ENCODE assay signal across 1 cellular context in the genomic region with DNA sequence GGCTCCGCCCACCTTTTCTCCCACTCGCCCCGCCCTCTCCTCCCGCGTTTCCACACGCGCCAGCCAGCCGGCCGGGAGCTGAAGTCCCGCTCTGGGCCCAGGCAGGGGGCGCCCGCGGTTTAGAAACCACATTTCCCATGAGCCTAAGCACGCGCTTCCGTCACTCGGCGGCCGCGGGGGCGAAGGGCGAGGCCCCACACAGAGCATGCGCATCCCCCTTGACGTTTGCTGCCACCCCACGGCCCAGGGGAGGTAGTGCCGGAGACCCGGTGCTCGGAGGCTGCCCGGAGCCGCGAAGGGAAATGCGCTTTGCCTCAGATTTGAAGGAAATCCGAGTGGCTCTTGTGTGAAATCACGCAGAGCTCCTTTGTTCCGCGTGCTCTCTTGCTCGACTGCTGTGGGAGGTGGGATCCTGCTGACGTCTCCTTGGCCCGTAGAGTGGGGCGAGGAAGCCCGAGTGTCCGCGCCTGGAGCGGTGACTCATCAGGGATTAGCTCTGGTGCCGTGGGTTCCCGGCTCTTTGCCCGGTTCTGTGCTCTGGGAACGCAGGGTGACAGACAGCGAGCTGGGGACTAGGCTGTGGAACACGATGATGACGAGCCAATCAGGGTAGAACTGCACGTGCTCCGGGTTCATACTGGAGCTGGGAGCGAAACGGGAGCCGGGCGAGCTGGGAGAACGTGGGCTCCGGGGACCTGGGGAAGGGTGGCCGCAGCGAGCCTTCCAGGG.
TF ChIP-seq lines count a peak whose summit lies in the region.

No MANE protein-coding gene starts in this region.

TF ChIP-seq in HepG2, 621 proteins besides CTCF, POLR2A, EP300 and RAD21 (continued from another document and continues in another):
- TF ChIP-seq, protein P1, sequence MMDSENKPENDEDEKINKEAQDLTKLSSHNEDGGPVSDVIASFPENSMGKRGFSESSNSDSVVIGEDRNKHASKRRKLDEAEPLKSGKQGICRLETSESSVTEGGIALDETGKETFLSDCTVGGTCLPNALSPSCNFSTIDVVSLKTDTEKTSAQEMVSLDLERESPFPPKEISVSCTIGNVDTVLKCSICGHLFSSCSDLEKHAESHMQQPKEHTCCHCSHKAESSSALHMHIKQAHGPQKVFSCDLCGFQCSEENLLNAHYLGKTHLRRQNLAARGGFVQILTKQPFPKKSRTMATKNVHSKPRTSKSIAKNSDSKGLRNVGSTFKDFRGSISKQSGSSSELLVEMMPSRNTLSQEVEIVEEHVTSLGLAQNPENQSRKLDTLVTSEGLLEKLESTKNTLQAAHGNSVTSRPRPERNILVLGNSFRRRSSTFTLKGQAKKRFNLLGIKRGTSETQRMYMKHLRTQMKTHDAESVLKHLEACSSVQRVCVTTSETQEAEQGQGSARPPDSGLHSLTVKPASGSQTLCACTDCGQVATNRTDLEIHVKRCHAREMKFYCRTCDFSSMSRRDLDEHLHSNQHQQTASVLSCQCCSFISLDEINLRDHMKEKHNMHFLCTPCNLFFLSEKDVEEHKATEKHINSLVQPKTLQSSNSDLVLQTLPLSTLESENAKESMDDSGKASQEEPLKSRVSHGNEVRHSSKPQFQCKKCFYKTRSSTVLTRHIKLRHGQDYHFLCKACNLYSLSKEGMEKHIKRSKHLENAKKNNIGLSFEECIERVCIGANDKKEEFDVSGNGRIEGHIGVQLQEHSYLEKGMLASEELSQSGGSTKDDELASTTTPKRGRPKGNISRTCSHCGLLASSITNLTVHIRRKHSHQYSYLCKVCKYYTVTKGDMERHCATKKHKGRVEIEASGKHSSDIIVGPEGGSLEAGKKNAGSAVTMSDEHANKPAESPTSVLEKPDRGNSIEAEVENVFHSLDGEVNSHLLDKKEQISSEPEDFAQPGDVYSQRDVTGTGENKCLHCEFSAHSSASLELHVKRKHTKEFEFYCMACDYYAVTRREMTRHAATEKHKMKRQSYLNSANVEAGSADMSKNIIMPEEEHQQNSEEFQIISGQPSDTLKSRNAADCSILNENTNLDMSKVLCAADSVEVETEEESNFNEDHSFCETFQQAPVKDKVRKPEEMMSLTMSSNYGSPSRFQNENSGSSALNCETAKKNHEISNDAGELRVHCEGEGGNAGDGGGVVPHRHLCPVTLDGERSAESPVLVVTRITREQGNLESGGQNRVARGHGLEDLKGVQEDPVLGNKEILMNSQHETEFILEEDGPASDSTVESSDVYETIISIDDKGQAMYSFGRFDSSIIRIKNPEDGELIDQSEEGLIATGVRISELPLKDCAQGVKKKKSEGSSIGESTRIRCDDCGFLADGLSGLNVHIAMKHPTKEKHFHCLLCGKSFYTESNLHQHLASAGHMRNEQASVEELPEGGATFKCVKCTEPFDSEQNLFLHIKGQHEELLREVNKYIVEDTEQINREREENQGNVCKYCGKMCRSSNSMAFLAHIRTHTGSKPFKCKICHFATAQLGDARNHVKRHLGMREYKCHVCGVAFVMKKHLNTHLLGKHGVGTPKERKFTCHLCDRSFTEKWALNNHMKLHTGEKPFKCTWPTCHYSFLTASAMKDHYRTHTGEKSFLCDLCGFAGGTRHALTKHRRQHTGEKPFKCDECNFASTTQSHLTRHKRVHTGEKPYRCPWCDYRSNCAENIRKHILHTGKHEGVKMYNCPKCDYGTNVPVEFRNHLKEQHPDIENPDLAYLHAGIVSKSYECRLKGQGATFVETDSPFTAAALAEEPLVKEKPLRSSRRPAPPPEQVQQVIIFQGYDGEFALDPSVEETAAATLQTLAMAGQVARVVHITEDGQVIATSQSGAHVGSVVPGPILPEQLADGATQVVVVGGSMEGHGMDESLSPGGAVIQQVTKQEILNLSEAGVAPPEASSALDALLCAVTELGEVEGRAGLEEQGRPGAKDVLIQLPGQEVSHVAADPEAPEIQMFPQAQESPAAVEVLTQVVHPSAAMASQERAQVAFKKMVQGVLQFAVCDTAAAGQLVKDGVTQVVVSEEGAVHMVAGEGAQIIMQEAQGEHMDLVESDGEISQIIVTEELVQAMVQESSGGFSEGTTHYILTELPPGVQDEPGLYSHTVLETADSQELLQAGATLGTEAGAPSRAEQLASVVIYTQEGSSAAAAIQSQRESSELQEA (CRISPR knock-in tag; IDR thresholded peaks at IDR 0.05; ENCODE audit: not compliant biosample characterization), result peak; percentile 77
- TF ChIP-seq ETV5 (CRISPR knock-in tag; IDR thresholded peaks at IDR 0.05; ENCODE audit: borderline replicate concordance) (peak; percentile 66), ZNF510 (CRISPR knock-in tag; IDR thresholded peaks at IDR 0.05; ENCODE audit: low read depth) (no peak), MAZ (IDR thresholded peaks at IDR 0.05; ENCODE audit: borderline replicate concordance, low read depth, low read length) (peak; percentile 83), MAZ (CRISPR knock-in tag; IDR thresholded peaks at IDR 0.05; ENCODE audit: low read depth) (peak; percentile 83), ZSCAN25 (CRISPR knock-in tag; IDR thresholded peaks at IDR 0.05) (peak; percentile 52; the same call in 1 of the 2 replicates), SALL2 (CRISPR knock-in tag; IDR thresholded peaks at IDR 0.05) (peak; percentile 44), POLR2G (IDR thresholded peaks at IDR 0.05; ENCODE audit: low read depth, low read length) (peak; percentile 94), SP5 (CRISPR knock-in tag; IDR thresholded peaks at IDR 0.05; ENCODE audit: borderline replicate concordance, low read depth) (peak; percentile 84), TMF1 (CRISPR knock-in tag; IDR thresholded peaks at IDR 0.05; ENCODE audit: low read depth) (no peak; the same call in 1 of the 2 replicates), CEBPB (IDR thresholded peaks at IDR 0.05; ENCODE audit: borderline replicate concordance, low read depth, low read length) (0 out of 2 replicates have a peak, but pooled peaks have one; percentile 1), TP53 (CRISPR knock-in tag; conservative IDR thresholded peaks at IDR 0.05) (peak; percentile 33; the same call in 1 of the 2 replicates), ZNF577 (CRISPR knock-in tag; IDR thresholded peaks at IDR 0.05; ENCODE audit: borderline replicate concordance, low read depth) (no peak)
- TF ChIP-seq, protein P2, sequence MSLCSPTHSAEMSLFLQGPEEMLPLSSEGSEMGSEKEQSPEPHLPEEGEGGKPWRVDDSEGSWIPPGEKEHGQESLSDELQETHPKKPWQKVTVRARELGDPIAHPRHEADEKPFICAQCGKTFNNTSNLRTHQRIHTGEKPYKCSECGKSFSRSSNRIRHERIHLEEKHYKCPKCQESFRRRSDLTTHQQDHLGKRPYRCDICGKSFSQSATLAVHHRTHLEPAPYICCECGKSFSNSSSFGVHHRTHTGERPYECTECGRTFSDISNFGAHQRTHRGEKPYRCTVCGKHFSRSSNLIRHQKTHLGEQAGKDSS (CRISPR knock-in tag; IDR thresholded peaks at IDR 0.05; ENCODE audit: borderline replicate concordance, low read depth), result 0 out of 2 replicates have a peak, but pooled peaks have one; percentile 58
- TF ChIP-seq, protein P3, sequence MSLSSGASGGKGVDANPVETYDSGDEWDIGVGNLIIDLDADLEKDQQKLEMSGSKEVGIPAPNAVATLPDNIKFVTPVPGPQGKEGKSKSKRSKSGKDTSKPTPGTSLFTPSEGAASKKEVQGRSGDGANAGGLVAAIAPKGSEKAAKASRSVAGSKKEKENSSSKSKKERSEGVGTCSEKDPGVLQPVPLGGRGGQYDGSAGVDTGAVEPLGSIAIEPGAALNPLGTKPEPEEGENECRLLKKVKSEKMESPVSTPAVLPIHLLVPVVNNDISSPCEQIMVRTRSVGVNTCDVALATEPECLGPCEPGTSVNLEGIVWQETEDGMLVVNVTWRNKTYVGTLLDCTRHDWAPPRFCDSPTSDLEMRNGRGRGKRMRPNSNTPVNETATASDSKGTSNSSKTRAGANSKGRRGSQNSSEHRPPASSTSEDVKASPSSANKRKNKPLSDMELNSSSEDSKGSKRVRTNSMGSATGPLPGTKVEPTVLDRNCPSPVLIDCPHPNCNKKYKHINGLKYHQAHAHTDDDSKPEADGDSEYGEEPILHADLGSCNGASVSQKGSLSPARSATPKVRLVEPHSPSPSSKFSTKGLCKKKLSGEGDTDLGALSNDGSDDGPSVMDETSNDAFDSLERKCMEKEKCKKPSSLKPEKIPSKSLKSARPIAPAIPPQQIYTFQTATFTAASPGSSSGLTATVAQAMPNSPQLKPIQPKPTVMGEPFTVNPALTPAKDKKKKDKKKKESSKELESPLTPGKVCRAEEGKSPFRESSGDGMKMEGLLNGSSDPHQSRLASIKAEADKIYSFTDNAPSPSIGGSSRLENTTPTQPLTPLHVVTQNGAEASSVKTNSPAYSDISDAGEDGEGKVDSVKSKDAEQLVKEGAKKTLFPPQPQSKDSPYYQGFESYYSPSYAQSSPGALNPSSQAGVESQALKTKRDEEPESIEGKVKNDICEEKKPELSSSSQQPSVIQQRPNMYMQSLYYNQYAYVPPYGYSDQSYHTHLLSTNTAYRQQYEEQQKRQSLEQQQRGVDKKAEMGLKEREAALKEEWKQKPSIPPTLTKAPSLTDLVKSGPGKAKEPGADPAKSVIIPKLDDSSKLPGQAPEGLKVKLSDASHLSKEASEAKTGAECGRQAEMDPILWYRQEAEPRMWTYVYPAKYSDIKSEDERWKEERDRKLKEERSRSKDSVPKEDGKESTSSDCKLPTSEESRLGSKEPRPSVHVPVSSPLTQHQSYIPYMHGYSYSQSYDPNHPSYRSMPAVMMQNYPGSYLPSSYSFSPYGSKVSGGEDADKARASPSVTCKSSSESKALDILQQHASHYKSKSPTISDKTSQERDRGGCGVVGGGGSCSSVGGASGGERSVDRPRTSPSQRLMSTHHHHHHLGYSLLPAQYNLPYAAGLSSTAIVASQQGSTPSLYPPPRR (CRISPR knock-in tag; IDR thresholded peaks at IDR 0.05; ENCODE audit: borderline replicate concordance), result no peak; the same call in none of the 2 replicates
- TF ChIP-seq, protein P4, sequence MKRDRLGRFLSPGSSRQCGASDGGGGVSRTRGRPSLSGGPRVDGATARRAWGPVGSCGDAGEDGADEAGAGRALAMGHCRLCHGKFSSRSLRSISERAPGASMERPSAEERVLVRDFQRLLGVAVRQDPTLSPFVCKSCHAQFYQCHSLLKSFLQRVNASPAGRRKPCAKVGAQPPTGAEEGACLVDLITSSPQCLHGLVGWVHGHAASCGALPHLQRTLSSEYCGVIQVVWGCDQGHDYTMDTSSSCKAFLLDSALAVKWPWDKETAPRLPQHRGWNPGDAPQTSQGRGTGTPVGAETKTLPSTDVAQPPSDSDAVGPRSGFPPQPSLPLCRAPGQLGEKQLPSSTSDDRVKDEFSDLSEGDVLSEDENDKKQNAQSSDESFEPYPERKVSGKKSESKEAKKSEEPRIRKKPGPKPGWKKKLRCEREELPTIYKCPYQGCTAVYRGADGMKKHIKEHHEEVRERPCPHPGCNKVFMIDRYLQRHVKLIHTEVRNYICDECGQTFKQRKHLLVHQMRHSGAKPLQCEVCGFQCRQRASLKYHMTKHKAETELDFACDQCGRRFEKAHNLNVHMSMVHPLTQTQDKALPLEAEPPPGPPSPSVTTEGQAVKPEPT (CRISPR knock-in tag; IDR thresholded peaks at IDR 0.05; ENCODE audit: low read depth), result no peak
- TF ChIP-seq, protein P5, sequence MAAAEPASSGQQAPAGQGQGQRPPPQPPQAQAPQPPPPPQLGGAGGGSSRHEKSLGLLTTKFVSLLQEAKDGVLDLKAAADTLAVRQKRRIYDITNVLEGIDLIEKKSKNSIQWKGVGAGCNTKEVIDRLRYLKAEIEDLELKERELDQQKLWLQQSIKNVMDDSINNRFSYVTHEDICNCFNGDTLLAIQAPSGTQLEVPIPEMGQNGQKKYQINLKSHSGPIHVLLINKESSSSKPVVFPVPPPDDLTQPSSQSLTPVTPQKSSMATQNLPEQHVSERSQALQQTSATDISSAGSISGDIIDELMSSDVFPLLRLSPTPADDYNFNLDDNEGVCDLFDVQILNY (CRISPR knock-in tag; conservative IDR thresholded peaks at IDR 0.05), result no peak
- TF ChIP-seq, protein P6, sequence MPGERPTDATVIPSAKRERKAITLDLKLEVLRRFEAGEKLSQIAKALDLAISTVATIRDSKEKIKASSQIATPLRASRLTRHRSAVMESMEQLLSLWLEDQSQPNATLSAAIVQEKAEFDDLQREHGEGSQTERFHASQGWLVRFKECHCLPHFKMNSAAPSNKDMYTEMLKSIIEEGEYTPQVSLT (CRISPR knock-in tag; IDR thresholded peaks at IDR 0.05; ENCODE audit: borderline replicate concordance, low read depth), result no peak; the same call in 1 of the 2 replicates
- TF ChIP-seq, protein P7, sequence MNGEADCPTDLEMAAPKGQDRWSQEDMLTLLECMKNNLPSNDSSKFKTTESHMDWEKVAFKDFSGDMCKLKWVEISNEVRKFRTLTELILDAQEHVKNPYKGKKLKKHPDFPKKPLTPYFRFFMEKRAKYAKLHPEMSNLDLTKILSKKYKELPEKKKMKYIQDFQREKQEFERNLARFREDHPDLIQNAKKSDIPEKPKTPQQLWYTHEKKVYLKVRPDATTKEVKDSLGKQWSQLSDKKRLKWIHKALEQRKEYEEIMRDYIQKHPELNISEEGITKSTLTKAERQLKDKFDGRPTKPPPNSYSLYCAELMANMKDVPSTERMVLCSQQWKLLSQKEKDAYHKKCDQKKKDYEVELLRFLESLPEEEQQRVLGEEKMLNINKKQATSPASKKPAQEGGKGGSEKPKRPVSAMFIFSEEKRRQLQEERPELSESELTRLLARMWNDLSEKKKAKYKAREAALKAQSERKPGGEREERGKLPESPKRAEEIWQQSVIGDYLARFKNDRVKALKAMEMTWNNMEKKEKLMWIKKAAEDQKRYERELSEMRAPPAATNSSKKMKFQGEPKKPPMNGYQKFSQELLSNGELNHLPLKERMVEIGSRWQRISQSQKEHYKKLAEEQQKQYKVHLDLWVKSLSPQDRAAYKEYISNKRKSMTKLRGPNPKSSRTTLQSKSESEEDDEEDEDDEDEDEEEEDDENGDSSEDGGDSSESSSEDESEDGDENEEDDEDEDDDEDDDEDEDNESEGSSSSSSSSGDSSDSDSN (CRISPR knock-in tag; IDR thresholded peaks at IDR 0.05), result peak; percentile 98
- TF ChIP-seq, protein P8, sequence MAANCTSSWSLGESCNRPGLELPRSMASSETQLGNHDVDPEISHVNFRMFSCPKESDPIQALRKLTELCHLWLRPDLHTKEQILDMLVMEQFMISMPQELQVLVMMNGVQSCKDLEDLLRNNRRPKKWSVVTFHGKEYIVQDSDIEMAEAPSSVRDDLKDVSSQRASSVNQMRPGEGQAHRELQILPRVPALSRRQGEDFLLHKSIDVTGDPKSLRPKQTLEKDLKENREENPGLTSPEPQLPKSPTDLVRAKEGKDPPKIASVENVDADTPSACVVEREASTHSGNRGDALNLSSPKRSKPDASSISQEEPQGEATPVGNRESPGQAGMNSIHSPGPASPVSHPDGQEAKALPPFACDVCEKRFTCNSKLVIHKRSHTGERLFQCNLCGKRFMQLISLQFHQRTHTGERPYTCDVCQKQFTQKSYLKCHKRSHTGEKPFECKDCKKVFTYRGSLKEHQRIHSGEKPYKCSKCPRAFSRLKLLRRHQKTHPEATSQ (CRISPR knock-in tag; IDR thresholded peaks at IDR 0.05; ENCODE audit: borderline replicate concordance), result 0 out of 2 replicates have a peak, but pooled peaks have one; percentile 28
- TF ChIP-seq, protein P9, sequence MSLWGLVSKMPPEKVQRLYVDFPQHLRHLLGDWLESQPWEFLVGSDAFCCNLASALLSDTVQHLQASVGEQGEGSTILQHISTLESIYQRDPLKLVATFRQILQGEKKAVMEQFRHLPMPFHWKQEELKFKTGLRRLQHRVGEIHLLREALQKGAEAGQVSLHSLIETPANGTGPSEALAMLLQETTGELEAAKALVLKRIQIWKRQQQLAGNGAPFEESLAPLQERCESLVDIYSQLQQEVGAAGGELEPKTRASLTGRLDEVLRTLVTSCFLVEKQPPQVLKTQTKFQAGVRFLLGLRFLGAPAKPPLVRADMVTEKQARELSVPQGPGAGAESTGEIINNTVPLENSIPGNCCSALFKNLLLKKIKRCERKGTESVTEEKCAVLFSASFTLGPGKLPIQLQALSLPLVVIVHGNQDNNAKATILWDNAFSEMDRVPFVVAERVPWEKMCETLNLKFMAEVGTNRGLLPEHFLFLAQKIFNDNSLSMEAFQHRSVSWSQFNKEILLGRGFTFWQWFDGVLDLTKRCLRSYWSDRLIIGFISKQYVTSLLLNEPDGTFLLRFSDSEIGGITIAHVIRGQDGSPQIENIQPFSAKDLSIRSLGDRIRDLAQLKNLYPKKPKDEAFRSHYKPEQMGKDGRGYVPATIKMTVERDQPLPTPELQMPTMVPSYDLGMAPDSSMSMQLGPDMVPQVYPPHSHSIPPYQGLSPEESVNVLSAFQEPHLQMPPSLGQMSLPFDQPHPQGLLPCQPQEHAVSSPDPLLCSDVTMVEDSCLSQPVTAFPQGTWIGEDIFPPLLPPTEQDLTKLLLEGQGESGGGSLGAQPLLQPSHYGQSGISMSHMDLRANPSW (CRISPR knock-in tag; IDR thresholded peaks at IDR 0.05; ENCODE audit: borderline replicate concordance), result peak; percentile 94; the same call in 1 of the 2 replicates
